14 cellular contexts compared by ENCODE assay signal in the genomic region with DNA sequence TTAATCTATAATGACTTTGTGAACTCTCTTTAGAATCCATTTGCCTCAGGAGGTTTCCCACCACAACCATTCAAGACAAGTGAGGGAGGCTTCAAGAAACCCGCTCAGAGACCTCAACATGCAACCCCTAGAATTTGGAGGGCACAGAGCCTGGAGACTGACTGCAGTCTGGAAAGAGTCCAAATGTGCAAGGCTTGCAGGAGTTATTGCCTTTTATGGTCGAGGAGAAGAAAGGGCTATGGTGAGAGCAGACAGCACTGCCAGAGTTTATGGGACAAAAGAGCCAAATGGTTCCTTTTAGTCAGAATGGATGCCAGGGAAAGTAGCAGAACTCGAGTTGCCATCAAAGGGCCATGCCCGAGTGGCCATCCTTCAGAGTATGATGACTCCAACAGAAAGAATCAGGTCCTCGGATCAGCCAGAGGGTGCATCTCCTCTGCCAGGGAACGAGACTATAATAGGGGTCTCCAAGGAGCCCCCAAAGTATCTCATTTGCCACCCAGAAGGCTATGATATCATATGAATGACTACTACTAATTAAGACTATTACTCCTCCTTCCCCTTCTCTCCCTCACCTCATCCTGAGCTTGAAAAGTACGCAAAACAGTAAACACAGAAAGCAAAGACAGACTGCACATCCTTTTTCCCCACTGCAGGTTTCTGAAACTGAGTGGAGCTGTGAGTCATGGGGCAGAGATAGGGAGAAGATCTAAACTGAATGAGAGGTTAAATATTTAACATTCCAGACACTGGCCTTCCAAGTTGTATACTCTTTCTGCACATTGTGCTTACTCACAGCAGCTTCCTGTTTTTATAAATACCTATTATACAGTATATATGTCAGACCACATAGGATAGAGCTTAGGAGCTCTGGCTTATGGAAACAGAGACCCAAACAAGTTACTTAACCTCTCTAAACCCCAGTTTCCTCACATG. TPM values are rescaled to one million over a fixed set of nuclear protein-coding genes. Genes with fewer than 3 reads are reported as not detected.
DNase-seq lines count a peak whose midpoint lies in the region; TF ChIP-seq lines count a peak whose summit lies in the region.
"Had no signal": no experiment of that assay in that cellular context is flagged by ENCODE, and none has a peak within 500 bp of the region (broad histone marks: within the 10 kb centered on the region; RNA-seq: fewer than 3 reads in every experiment).

No MANE protein-coding gene starts in this region.

- no peaks in the 10 kb centered on the region for H3K36me3 ChIP-seq in neuron (ENCODE audit: insufficient read depth, low read length)

- TF ChIP-seq CTCF in epithelial cell of esophagus (IDR thresholded peaks at IDR 0.05; ENCODE audit: insufficient read depth, low read depth, low read length, missing control alignments), result no peak

- H2AFZ ChIP-seq in neuron (ENCODE audit: low read depth, low read length), result peak overlapping the region; percentile 5

- H3K4me1 ChIP-seq in neuron (ENCODE audit: insufficient read depth, low read length), result peaks cover 7% of the 10 kb centered on the region

- H3K9me3 ChIP-seq in neuron (ENCODE audit: low read length), result no peaks in the 10 kb centered on the region

- no peaks in the 10 kb centered on the region for H3K27me3 ChIP-seq in neuron (ENCODE audit: insufficient read depth, low read length)

- DNase-seq in DMS53 (lab: John Stamatoyannopoulos, UW) (peak; percentile 52), NCI-H69 (lab: John Stamatoyannopoulos, UW) (peak; percentile 11), epithelial cell of esophagus (ENCODE audit: low read depth) (peak; percentile 69), NCI-H748 treated with DMSO at 0.1 percent for 48 hours (lab: John Stamatoyannopoulos, UW) (no peak), mucosa of gallbladder (ENCODE audit: low spot score) (no peak)
- DNase-seq in effector CD4-positive, alpha-beta T cell, result no peak
- no peak for DNase-seq in stimulated activated CD4-positive, alpha-beta T cell treated with anti-CD3 and anti-CD28 coated beads, Interleukin-4, amount 100 ng/mL, for 4 hours
- DNase-seq: activated CD4-positive, alpha-beta memory T cell treated with anti-CD3 and anti-CD28 coated beads, Interleukin-2, amount 10 ng/mL, durations not matched to agents 7 days and 5 days; activated naive CD4-positive, alpha-beta T cell treated with anti-CD3 and anti-CD28 coated beads, Interleukin-2, amount 10 ng/mL, durations not matched to agents 7 days and 5 days; hippocampal formation; NK-92 treated with Interleukin-12 subunit alpha and Interleukin-12 subunit beta, amount 100 ng/mL, for 24 hours; T-helper 1 cell had no signal

- H3K4me3 ChIP-seq in epithelial cell of esophagus (ENCODE audit: low read length) (no peak overlapping the region), neuron (ENCODE audit: low read length) (no peak overlapping the region)
- H3K4me3 ChIP-seq: skin epidermis had no signal

RNA-seq across cellular contexts. Expression of a gene that starts 33.9 kb away (rescaled TPM):
- total RNA-seq in mucosa of gallbladder, result 0.14 TPM
- total RNA-seq: activated CD4-positive, alpha-beta memory T cell treated with anti-CD3 and anti-CD28 coated beads, Interleukin-2, amount 10 ng/mL, durations not matched to agents 7 days and 5 days had no signal

Comparison
In these comparisons a context has a peak if more than half of its experiments do, and no peak if none do; other contexts are left out.
1. DNase-seq: peak in DMS53 (single experiment), NCI-H69 (single experiment) and epithelial cell of esophagus (single experiment); none in effector CD4-positive, alpha-beta T cell (single experiment), NCI-H748 treated with DMSO at 0.1 percent for 48 hours (single experiment), stimulated activated CD4-positive, alpha-beta T cell treated with anti-CD3 and anti-CD28 coated beads, Interleukin-4, amount 100 ng/mL, for 4 hours (0 of 2) and mucosa of gallbladder (single experiment).